ENCODE assay signal across 25 cellular contexts in the genomic region with DNA sequence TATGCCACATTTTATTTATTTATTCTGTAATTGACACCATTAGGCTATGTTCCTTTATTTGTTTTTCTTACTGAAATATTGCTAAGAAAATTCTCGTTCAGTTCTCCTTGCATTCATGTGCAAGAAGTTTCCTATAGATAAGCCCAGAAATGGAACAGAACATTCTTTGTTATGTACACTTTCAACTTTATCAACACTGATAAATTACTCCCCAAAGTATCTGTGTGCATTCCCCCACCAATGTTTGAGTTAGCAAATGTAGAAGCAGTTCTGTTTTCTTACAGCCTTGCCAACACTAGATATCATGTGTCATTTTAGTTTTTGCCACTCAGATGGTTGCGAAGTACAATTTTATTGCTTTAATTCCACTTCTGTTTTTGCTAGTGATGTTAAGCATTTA.
"Had no signal": no experiment of that assay in that cellular context is flagged by ENCODE, and none has a peak within 500 bp of the region (broad histone marks: within the 10 kb centered on the region; RNA-seq: fewer than 3 reads in every experiment).

No MANE protein-coding gene starts in this region.

- H3K4me2 ChIP-seq: smooth muscle cell had no signal

- DNase-seq: activated CD4-positive, alpha-beta T cell treated with anti-CD3 and anti-CD28 coated beads, Interleukin-2, amount 10 ng/mL, durations not matched to agents 24 days and 14 days; activated CD8-positive, alpha-beta memory T cell treated with anti-CD3 and anti-CD28 coated beads, Interleukin-2, amount 10 ng/mL, durations not matched to agents 7 days and 5 days; activated CD8-positive, alpha-beta T cell treated with anti-CD3 and anti-CD28 coated beads for 36 hours; activated gamma-delta T cell; activated naive CD4-positive, alpha-beta T cell treated with anti-CD3 and anti-CD28 coated beads, Interleukin-2, amount 50 U/mL, for 16 hours; activated T-cell treated with anti-CD3 and anti-CD28 coated beads for 4 hours; aorta; colonic mucosa; dorsolateral prefrontal cortex; effector memory CD8-positive, alpha-beta T cell; esophagus squamous epithelium; foreskin fibroblast; immature natural killer cell; kidney glomerular epithelial cell; left ventricle myocardium inferior; mammary epithelial cell; natural killer cell; stimulated activated CD4-positive, alpha-beta T cell treated with anti-CD3 and anti-CD28 coated beads, Interleukin-15, amount 100 ng/mL, for 24 hours; T-cell; trophoblast cell had no signal

- H3K27me3 ChIP-seq: breast epithelium, colonic mucosa, esophagus squamous epithelium, vagina had no signal

- H3K4me1 ChIP-seq: breast epithelium, colonic mucosa, esophagus squamous epithelium, left ventricle myocardium inferior, vagina had no signal

- H3K27ac ChIP-seq: breast epithelium, colonic mucosa, dorsolateral prefrontal cortex, esophagus squamous epithelium, left ventricle myocardium inferior, vagina had no signal

- H3K4me3 ChIP-seq: breast epithelium, colonic mucosa, dorsolateral prefrontal cortex, esophagus squamous epithelium, left ventricle myocardium inferior, smooth muscle cell, vagina had no signal

- ATAC-seq: activated CD8-positive, alpha-beta memory T cell treated with anti-CD3 and anti-CD28 coated beads, Interleukin-2, amount 10 ng/mL, durations not matched to agents 7 days and 5 days; activated CD8-positive, alpha-beta T cell treated with anti-CD3 and anti-CD28 coated beads for 36 hours; effector memory CD8-positive, alpha-beta T cell; natural killer cell; sciatic nerve; stimulated activated memory B cell treated with anti-CD40 and anti-IgM and Interleukin-4, amounts not matched to agents 10 μg/mL and 1 μg/mL and 100 μg/mL, for 72 hours; T-cell had no signal

- H3K9me3 ChIP-seq: breast epithelium, colonic mucosa, esophagus squamous epithelium, vagina had no signal

- H3K36me3 ChIP-seq: breast epithelium, colonic mucosa, esophagus squamous epithelium, left ventricle myocardium inferior, vagina had no signal
